20 cellular contexts compared by ENCODE assay signal in genomic region chr12:46944771-46945170, GRCh38.
A peak's percentile ranks its signal among the peaks of the same experiment; 100 is the strongest.
DNase-seq lines count a peak whose midpoint lies in the region; ATAC-seq and TF ChIP-seq lines count a peak whose summit lies in the region.
"Had no signal": no experiment of that assay in that cellular context is flagged by ENCODE, and none has a peak within 500 bp of the region (broad histone marks: within the 10 kb centered on the region; RNA-seq: fewer than 3 reads in every experiment).

No MANE protein-coding gene starts in this region.

- H3K36me3 ChIP-seq in SJCRH30: no peaks in the 10 kb centered on the region
- H3K36me3 ChIP-seq in trophoblast cell (ENCODE audit: control insufficient read depth in 1 of 2, insufficient read depth in 2 of 2, low read length in 2 of 2): no peaks in the 10 kb centered on the region
- no peaks in the 10 kb centered on the region for H3K36me3 ChIP-seq in gastroesophageal sphincter
- H3K36me3 ChIP-seq: BLaER1 treated with 17β-estradiol and CSF1 and Interleukin-3, amounts not matched to agents 10 nM and 100 nM; HAP-1 had no signal

- H2BK5ac ChIP-seq in trophoblast cell (ENCODE audit: low read depth, low read length, poor library complexity): no peak overlapping the region

- intact Hi-C loops in left ventricle myocardium superior (cut with micrococcal nuclease): no loop called here

- H3K4me3 ChIP-seq in SJCRH30 (no peak overlapping the region), trophoblast cell (ENCODE audit: low read depth, low read length) (no peak overlapping the region), gastroesophageal sphincter (no peak overlapping the region)
- H3K4me3 ChIP-seq: A549; BLaER1 treated with 17β-estradiol and CSF1 and Interleukin-3, amounts not matched to agents 10 nM and 100 nM; HAP-1 had no signal

- H3K4me1 Mint-ChIP-seq in HFFc6 (ENCODE audit: low read depth): peaks cover 82% of the 10 kb centered on the region

- DNase-seq in ELR (ENCODE audit: low read depth) (peak; percentile 89), HFFc6 (peak; percentile 52), SJCRH30 (no peak), trophoblast cell (peak; percentile 30 to 73), SW480 (ENCODE audit: low spot score) (no peak), left ventricle myocardium superior (no peak)
- DNase-seq: AML-193; CD4-positive, alpha-beta T cell; Karpas-422; NCI-H1105; NCI-H1436 treated with DMSO at 0.1 percent for 48 hours; NCI-H187 treated with DMSO at 0.1 percent for 48 hours; NCI-H748 treated with DMSO at 0.1 percent for 48 hours; Right ventricle myocardium superior had no signal

- no peak overlapping the region for H2AK5ac ChIP-seq in trophoblast cell (ENCODE audit: low read length)

- no peak overlapping the region for H4K91ac ChIP-seq in trophoblast cell (ENCODE audit: low read depth, low read length)

- TF ChIP-seq POLR2A in gastroesophageal sphincter (IDR thresholded peaks at IDR 0.05): no peak

- H3K4me1 ChIP-seq in SJCRH30 (peaks cover 46% of the 10 kb centered on the region), trophoblast cell (ENCODE audit: control insufficient read depth in 1 of 2, insufficient read depth in 2 of 2, low read length in 2 of 2) (peaks cover 0 to 1% of the 10 kb centered on the region in 2 experiments), gastroesophageal sphincter (no peaks in the 10 kb centered on the region)
- H3K4me1 ChIP-seq: HAP-1 had no signal

- no peaks in the 10 kb centered on the region for H3K9me3 Mint-ChIP-seq in HFFc6
- H3K9me3 Mint-ChIP-seq: CD4-positive, alpha-beta T cell had no signal

- H3K9ac ChIP-seq in trophoblast cell (ENCODE audit: low read length): no peak overlapping the region
- H3K9ac ChIP-seq: BLaER1 treated with 17β-estradiol and CSF1 and Interleukin-3, amounts not matched to agents 10 nM and 100 nM had no signal

- no peaks in the 10 kb centered on the region for H3K27me3 Mint-ChIP-seq in HFFc6 (ENCODE audit: insufficient read depth)
- H3K27me3 Mint-ChIP-seq: CD4-positive, alpha-beta T cell had no signal

- peak overlapping the region; percentile 73; the same call in 1 of the 2 replicates for H3K27ac Mint-ChIP-seq in HFFc6
- H3K27ac Mint-ChIP-seq: CD4-positive, alpha-beta T cell had no signal

- no peak overlapping the region for H3K4ac ChIP-seq in trophoblast cell (ENCODE audit: low read depth, low read length)

- no peak overlapping the region for H3K14ac ChIP-seq in trophoblast cell (ENCODE audit: low read length)

- no peak overlapping the region for H3K4me3 Mint-ChIP-seq in HFFc6
- H3K4me3 Mint-ChIP-seq: CD4-positive, alpha-beta T cell had no signal

- H3K9me3 ChIP-seq in SJCRH30 (replicated peaks) (no peaks in the 10 kb centered on the region; the same call in 1 of the 2 replicates), trophoblast cell (ENCODE audit: insufficient read depth, low read depth, low read length) (no peaks in the 10 kb centered on the region), gastroesophageal sphincter (no peaks in the 10 kb centered on the region)
- H3K9me3 ChIP-seq: A549; BLaER1 treated with 17β-estradiol and CSF1 and Interleukin-3, amounts not matched to agents 10 nM and 100 nM; HAP-1 had no signal

- TF ChIP-seq CTCF in HFFc6 (IDR thresholded peaks at IDR 0.05) (no peak), gastroesophageal sphincter (IDR thresholded peaks at IDR 0.05) (no peak)

- no peak overlapping the region for H3K23ac ChIP-seq in trophoblast cell (ENCODE audit: low read length)

- H2AFZ ChIP-seq in trophoblast cell (ENCODE audit: insufficient read depth, low read length, poor library complexity): no peak overlapping the region

- no peaks in the 10 kb centered on the region for H3K27me3 ChIP-seq in SJCRH30
- H3K27me3 ChIP-seq in trophoblast cell (ENCODE audit: insufficient read depth, low read length): no peaks in the 10 kb centered on the region
- no peaks in the 10 kb centered on the region for H3K27me3 ChIP-seq in gastroesophageal sphincter
- H3K27me3 ChIP-seq: BLaER1 treated with 17β-estradiol and CSF1 and Interleukin-3, amounts not matched to agents 10 nM and 100 nM had no signal

- H3K4me2 ChIP-seq in trophoblast cell (ENCODE audit: low read length): no peak overlapping the region
- H3K4me2 ChIP-seq: A549; BLaER1 treated with 17β-estradiol and CSF1 and Interleukin-3, amounts not matched to agents 10 nM and 100 nM had no signal

- H3K27ac ChIP-seq in SJCRH30 (peak overlapping the region; percentile 2; the same call in 1 of the 2 replicates), trophoblast cell (ENCODE audit: low read depth, low read length) (no peak overlapping the region), gastroesophageal sphincter (no peak overlapping the region)
- H3K27ac ChIP-seq: A549; BLaER1 treated with 17β-estradiol and CSF1 and Interleukin-3, amounts not matched to agents 10 nM and 100 nM; HL-60 had no signal

- no peaks in the 10 kb centered on the region for H3K79me1 ChIP-seq in trophoblast cell (ENCODE audit: low read length)

- H3K36me3 Mint-ChIP-seq in HFFc6 (ENCODE audit: low read depth): no peaks in the 10 kb centered on the region

- no peak overlapping the region for H4K8ac ChIP-seq in trophoblast cell (ENCODE audit: low read depth, low read length)

- WGBS in trophoblast cell (ENCODE audit: extremely low coverage, insufficient coverage, insufficient read length): no CpG with 5 or more reads among the region's 5 CpGs
- 91 to 92% methylated on average over 5 of the region's 5 CpGs for WGBS in gastroesophageal sphincter (ENCODE audit: low coverage in 1 of 2), 2 donors

- H3K18ac ChIP-seq in trophoblast cell (ENCODE audit: low read length): no peak overlapping the region

- no peaks in the 10 kb centered on the region for H3K79me2 ChIP-seq in trophoblast cell (ENCODE audit: control insufficient read depth, insufficient read depth, low read length, poor library complexity)

- TF ChIP-seq EP300 in gastroesophageal sphincter (IDR thresholded peaks at IDR 0.05): no peak

- H2BK120ac ChIP-seq in trophoblast cell (ENCODE audit: insufficient read depth, low read length, poor library complexity): no peak overlapping the region

- no peak overlapping the region for H4K12ac ChIP-seq in trophoblast cell (ENCODE audit: low read depth, low read length)

- no peak overlapping the region for H2BK12ac ChIP-seq in trophoblast cell (ENCODE audit: low read length)

- ATAC-seq in HG03354 (IDR thresholded peaks at IDR 0.05; ENCODE audit: poor library complexity, severe bottlenecking, unreplicated experiment): no peak
- no peak for ATAC-seq in gastroesophageal sphincter
- no peak for ATAC-seq in left ventricle myocardium superior

Comparison
In these comparisons a context has a peak if more than half of its experiments do, and no peak if none do; other contexts are left out.
1. DNase-seq: peak in ELR (single experiment), HFFc6 (single experiment) and trophoblast cell (2 of 2); none in SJCRH30 (0 of 2), SW480 (single experiment) and left ventricle myocardium superior (single experiment).